1 cellular context compared by ENCODE assay signal in genomic region chr22:37817705-37818311, GRCh38.
A peak's percentile ranks its signal among the peaks of the same experiment; 100 is the strongest.
TF ChIP-seq lines count a peak whose summit lies in the region.

No MANE protein-coding gene starts in this region.

TF ChIP-seq in HepG2, 621 proteins besides CTCF, POLR2A, EP300 and RAD21 (continued from another document and continues in another):
- TF ChIP-seq SP5 (CRISPR knock-in tag; IDR thresholded peaks at IDR 0.05; ENCODE audit: borderline replicate concordance, low read depth) (peak; percentile 94), CSRNP2 (CRISPR knock-in tag; conservative IDR thresholded peaks at IDR 0.05; ENCODE audit: low read depth) (no peak), ZNF367 (CRISPR knock-in tag; IDR thresholded peaks at IDR 0.05; ENCODE audit: borderline replicate concordance) (no peak), ZNF12 (CRISPR knock-in tag; IDR thresholded peaks at IDR 0.05) (peak; percentile 26; the same call in 1 of the 2 replicates), ZNF460 (CRISPR knock-in tag; IDR thresholded peaks at IDR 0.05; ENCODE audit: borderline replicate concordance) (peak; percentile 69; the same call in 1 of the 2 replicates), THAP8 (CRISPR knock-in tag; IDR thresholded peaks at IDR 0.05; ENCODE audit: borderline replicate concordance) (no peak), PBX3 (CRISPR knock-in tag; IDR thresholded peaks at IDR 0.05; ENCODE audit: borderline replicate concordance) (no peak), DR1 (CRISPR knock-in tag; IDR thresholded peaks at IDR 0.05) (no peak), RBM39 (IDR thresholded peaks at IDR 0.05; ENCODE audit: low read depth, low read length, poor library complexity, severe bottlenecking) (no peak), ISL2 (CRISPR knock-in tag; IDR thresholded peaks at IDR 0.05) (peak; percentile 65; the same call in 1 of the 2 replicates), ZNF784 (CRISPR knock-in tag; IDR thresholded peaks at IDR 0.05; ENCODE audit: borderline replicate concordance) (peak; percentile 49; the same call in 1 of the 2 replicates), ZNF274 (CRISPR knock-in tag; IDR thresholded peaks at IDR 0.05) (peak; percentile 79; the same call in 1 of the 2 replicates), SNAPC4 (CRISPR knock-in tag; IDR thresholded peaks at IDR 0.05) (no peak), CEBPB (IDR thresholded peaks at IDR 0.05; ENCODE audit: borderline replicate concordance, low read depth, low read length) (no peak), ZNF605 (CRISPR knock-in tag; IDR thresholded peaks at IDR 0.05) (peak; percentile 57; the same call in 1 of the 2 replicates), ATF2 (CRISPR knock-in tag; IDR thresholded peaks at IDR 0.05) (peak; percentile 66; the same call in 1 of the 2 replicates), TRAFD1 (CRISPR knock-in tag; IDR thresholded peaks at IDR 0.05; ENCODE audit: borderline replicate concordance) (no peak), ATF7-NPFF (CRISPR knock-in tag; IDR thresholded peaks at IDR 0.05; ENCODE audit: low read depth) (peak; percentile 53), FOXP1 (IDR thresholded peaks at IDR 0.05) (no peak), FOXP1 (CRISPR knock-in tag; IDR thresholded peaks at IDR 0.05) (no peak), SMYD3 (CRISPR knock-in tag; IDR thresholded peaks at IDR 0.05) (no peak), ZNF816 (CRISPR knock-in tag; IDR thresholded peaks at IDR 0.05; ENCODE audit: borderline replicate concordance) (no peak; the same call in 1 of the 2 replicates), JUNB (CRISPR knock-in tag; IDR thresholded peaks at IDR 0.05; ENCODE audit: borderline replicate concordance) (no peak), ISX (CRISPR knock-in tag; conservative IDR thresholded peaks at IDR 0.05) (no peak), GFI1 (CRISPR knock-in tag; IDR thresholded peaks at IDR 0.05; ENCODE audit: borderline replicate concordance) (peak; percentile 20; the same call in 1 of the 2 replicates), FUBP1 (CRISPR knock-in tag; IDR thresholded peaks at IDR 0.05; ENCODE audit: borderline replicate concordance) (no peak), SOX6 (IDR thresholded peaks at IDR 0.05) (no peak), SOX6 (CRISPR knock-in tag; IDR thresholded peaks at IDR 0.05) (peak; percentile 94), ZNF276 (CRISPR knock-in tag; IDR thresholded peaks at IDR 0.05; ENCODE audit: low read depth) (no peak), THAP11 (CRISPR knock-in tag; IDR thresholded peaks at IDR 0.05) (peak; percentile 74), HNRNPL (IDR thresholded peaks at IDR 0.05; ENCODE audit: low read depth, low read length) (peak; percentile 66; the same call in 1 of the 2 replicates), ELF3 (CRISPR knock-in tag; IDR thresholded peaks at IDR 0.05) (0 out of 2 replicates have a peak, but pooled peaks have one; percentile 54), PRDM4 (CRISPR knock-in tag; IDR thresholded peaks at IDR 0.05; ENCODE audit: borderline replicate concordance) (no peak), RFXAP (CRISPR knock-in tag; IDR thresholded peaks at IDR 0.05; ENCODE audit: borderline replicate concordance) (peak; percentile 81), SRSF4 (IDR thresholded peaks at IDR 0.05; ENCODE audit: low read depth, low read length, poor library complexity, severe bottlenecking) (no peak)
